8 cellular contexts compared by ENCODE assay signal in genomic region chr6:87701676-87702588, GRCh38. TPM values are rescaled to one million over a fixed set of nuclear protein-coding genes. Genes with fewer than 3 reads are reported as not detected.
DNase-seq lines count a peak whose midpoint lies in the region; ATAC-seq and TF ChIP-seq lines count a peak whose summit lies in the region.

AKIRIN2 (minus strand) TSS chr6:87702233; CDS start chr6:87701684, 549 bp downstream.

- POLR2A ChIA-PET in PC-9 (lab: Charles Lee; ENCODE audit: unreplicated experiment), result interaction anchor here (0.5 to 0.6 kb wide), 2 partner anchors 59 to 72 kb away, joined by 3 to 16 read pairs; no protein-coding TSS in a partner anchor

- H3K4me2 ChIP-seq in PC-9, result peak within 1 kb of the TSS; percentile 95

- H3F3A ChIP-seq in PC-9 (ENCODE audit: insufficient read depth, low read depth), result peaks cover 32% of the 10 kb centered on the region

- H2AFZ ChIP-seq in PC-9, result peak within 1 kb of the TSS; percentile 90

- H3K4me3 ChIP-seq in Jurkat, Clone E6-1 (ENCODE audit: low read length), result peak within 1 kb of the TSS; percentile 91
- peak within 1 kb of the TSS; percentile 96 for H3K4me3 ChIP-seq in PC-9
- H3K4me3 ChIP-seq in mucosa of descending colon, result peak within 1 kb of the TSS; percentile 99

- peaks cover 30% of the 10 kb centered on the region for H3K4me1 ChIP-seq in PC-9 (replicated peaks; ENCODE audit: insufficient read depth)
- peaks cover 25% of the 10 kb centered on the region for H3K4me1 ChIP-seq in mucosa of descending colon (ENCODE audit: low read depth)

- H3K27me3 ChIP-seq in PC-9 (ENCODE audit: insufficient read depth, low read depth), result no peaks in the 10 kb centered on the region

- peaks cover 51% of the 10 kb centered on the region for H3K79me2 ChIP-seq in PC-9 (ENCODE audit: low read depth)

- TF ChIP-seq CTCF in PC-9 (conservative IDR thresholded peaks at IDR 0.05), result no peak
- TF ChIP-seq CTCF in mucosa of descending colon (IDR thresholded peaks at IDR 0.05), result no peak

- H3K36me3 ChIP-seq in PC-9 (ENCODE audit: low read depth) (0 out of 2 replicates have a peak, but pooled peaks cover 6% of the 10 kb centered on the region), mucosa of descending colon (ENCODE audit: low read depth) (peaks cover 3% of the 10 kb centered on the region)

- ATAC-seq in GM21619 (IDR thresholded peaks at IDR 0.05; ENCODE audit: unreplicated experiment) (peak; percentile 60), mucosa of descending colon (peak; percentile 94)

- intact Hi-C loops in PC-9 (cut with micrococcal nuclease; ENCODE audit: unreplicated experiment) (loop anchor here (1.0 to 5.0 kb wide), 9 partner anchors 17 to 1595 kb away; partner anchors contain the start of genes CFAP206 and SLC35A1), mucosa of descending colon (cut with DNase I, micrococcal nuclease) (loop anchor here in 1 of 2 donors (2.0 kb wide), 1 partner anchor 27 kb away; no protein-coding TSS in a partner anchor)

- H3K9me3 ChIP-seq in PC-9 (ENCODE audit: insufficient read depth, low read depth), result no peaks in the 10 kb centered on the region
- H3K9me3 ChIP-seq in mucosa of descending colon, result no peaks in the 10 kb centered on the region

- H4K20me1 ChIP-seq in PC-9 (ENCODE audit: insufficient read depth), result peaks cover 37% of the 10 kb centered on the region

- peak; percentile 99 for DNase-seq in DMS153 (lab: John Stamatoyannopoulos, UW)
- peak; percentile 98 for DNase-seq in Jurkat, Clone E6-1 (ENCODE audit: low read depth, low spot score)
- peak; percentile 91 to 96 for DNase-seq in PC-9
- peak; percentile 96 for DNase-seq in activated T-cell treated with anti-CD3 and anti-CD28 coated beads, Interleukin-2, amount 50 U/mL, for 1 hour
- DNase-seq in epithelial cell of prostate (ENCODE audit: low read depth, low spot score), result peak; percentile 93
- peak; percentile 97 to 98 (median 97) for DNase-seq in mucosa of descending colon
- peak; percentile 95 for DNase-seq in stimulated activated CD8-positive, alpha-beta memory T cell treated with anti-CD3 and anti-CD28 coated beads, Interleukin-4, amount 100 ng/mL, for 24 hours (ENCODE audit: low read depth)

- CTCF ChIA-PET in PC-9 (lab: Charles Lee), result no interaction called here

- no peaks in the 10 kb centered on the region for H3K9me2 ChIP-seq in PC-9 (ENCODE audit: insufficient read depth)

- no TSS peak for BruUV-seq in PC-9 (replicated peaks; lab: Mats Ljungman, UMichigan)

- H3K27ac ChIP-seq in PC-9 (peak within 1 kb of the TSS; percentile 86), epithelial cell of prostate (peak within 1 kb of the TSS; percentile 96)

RNA-seq across cellular contexts. Expression of gene AKIRIN2, which starts in this region (rescaled TPM):
- 29.3 TPM for polyA plus RNA-seq in Jurkat, Clone E6-1 (2012; ENCODE audit: insufficient read depth, insufficient read length)
- total RNA-seq in PC-9 (2021), result 34.7 and 48.3 TPM in 2 replicates
- 10 to 100 TPM; 32.3 to 41.0 (median 33.2) TPM for total RNA-seq in mucosa of descending colon

Comparison
In these comparisons a context has a peak if more than half of its experiments do, and no peak if none do; other contexts are left out.
1. Peak in every context shown above with its lines: DNase-seq, ATAC-seq, H3K4me3 ChIP-seq and H3K27ac ChIP-seq.